ENCODE assay signal across 1 cellular context in genomic region chr10:112912441-112912911, GRCh38.
TF ChIP-seq lines count a peak whose summit lies in the region.

No MANE protein-coding gene starts in this region.

TF ChIP-seq in endothelial cell of umbilical vein, 7 proteins besides CTCF, POLR2A, EP300 and RAD21:
- no peak for TF ChIP-seq MYC (IDR thresholded peaks at IDR 0.05; ENCODE audit: low read depth, low read length)
- TF ChIP-seq EZH2 (IDR thresholded peaks at IDR 0.05; ENCODE audit: borderline replicate concordance, low read depth, low read length, severe bottlenecking), result no peak
- TF ChIP-seq MAX (IDR thresholded peaks at IDR 0.05; ENCODE audit: insufficient read depth, insufficient read length), result no peak
- TF ChIP-seq FOS (IDR thresholded peaks at IDR 0.05; ENCODE audit: borderline replicate concordance, insufficient read depth, low read length), result peak; percentile 80
- peak; percentile 94 for TF ChIP-seq JUN (IDR thresholded peaks at IDR 0.05; ENCODE audit: borderline replicate concordance, insufficient read depth, insufficient read length, low read depth)
- no peak for TF ChIP-seq GATA2 (IDR thresholded peaks at IDR 0.05; ENCODE audit: insufficient read depth, insufficient read length, low read depth, low read length)
- no peak for TF ChIP-seq POLR2AphosphoS5 (IDR thresholded peaks at IDR 0.05; ENCODE audit: insufficient read depth, low read depth, low read length)
